Comparison of ENCODE assay signal across 10 cellular contexts in the genomic region with DNA sequence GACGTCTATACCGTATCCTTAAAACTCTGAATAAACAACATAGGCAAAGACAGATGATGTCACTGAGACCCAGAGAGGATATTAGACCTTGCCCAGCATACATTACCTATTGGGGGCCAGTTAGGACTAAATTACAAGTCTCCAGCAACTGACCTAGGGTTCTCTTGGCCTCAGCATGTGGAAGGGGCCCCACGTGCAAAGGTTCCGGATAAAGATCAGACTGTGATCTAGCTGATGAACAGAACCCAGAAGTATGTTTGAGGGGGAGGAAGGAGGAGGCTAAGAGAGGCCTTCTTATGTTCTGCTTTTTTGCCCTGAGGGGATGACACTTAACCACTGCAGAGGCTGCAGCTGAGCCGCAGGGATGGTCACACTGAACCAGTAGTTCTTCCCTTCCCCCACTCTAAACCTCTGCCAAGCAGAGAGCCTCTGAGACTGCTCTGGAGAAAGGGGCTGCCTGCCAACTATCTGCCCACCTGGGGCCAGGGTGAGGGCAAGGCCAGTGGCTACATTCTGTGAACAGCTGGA. TPM values are rescaled to one million over a fixed set of nuclear protein-coding genes. Genes with fewer than 3 reads are reported as not detected.
DNase-seq lines count a peak whose midpoint lies in the region; ATAC-seq and TF ChIP-seq lines count a peak whose summit lies in the region.
"Had no signal": no experiment of that assay in that cellular context is flagged by ENCODE, and none has a peak within 500 bp of the region (broad histone marks: within the 10 kb centered on the region; RNA-seq: fewer than 3 reads in every experiment).

No MANE protein-coding gene starts in this region.

- H3K36me3 ChIP-seq in BLaER1 (no peaks in the 10 kb centered on the region), SJCRH30 (no peaks in the 10 kb centered on the region), left lung (no peaks in the 10 kb centered on the region)

- H3K4me3 ChIP-seq in BLaER1, result no peak overlapping the region
- no peak overlapping the region for H3K4me3 ChIP-seq in SJCRH30
- no peak overlapping the region for H3K4me3 ChIP-seq in left lung
- H3K4me3 ChIP-seq: psoas muscle had no signal

- peak overlapping the region; percentile 61 for H3K9ac ChIP-seq in BLaER1

- DNase-seq in M059J (ENCODE audit: low read depth) (peak; percentile 89), SJCRH30 (peak; percentile 72 to 88), left lung (peak; percentile 47 to 49)
- no peak for DNase-seq in stimulated activated CD4-positive, alpha-beta T cell treated with anti-CD3 and anti-CD28 coated beads, Interleukin-4, amount 100 ng/mL, for 4 hours
- DNase-seq in effector CD4-positive, alpha-beta T cell, result no peak
- DNase-seq: activated T-cell treated with anti-CD3 and anti-CD28 coated beads, Interleukin-2, amount 50 U/mL, for 1 hour had no signal

- no peaks in the 10 kb centered on the region for H4K20me1 ChIP-seq in BLaER1

- no peak for ATAC-seq in left lung
- ATAC-seq in GM18498 (IDR thresholded peaks at IDR 0.05; ENCODE audit: unreplicated experiment), result no peak
- no peak for ATAC-seq in GM18517 (IDR thresholded peaks at IDR 0.05; ENCODE audit: unreplicated experiment)
- ATAC-seq: psoas muscle had no signal

- H3K9me3 ChIP-seq in BLaER1 (peaks cover 8% of the 10 kb centered on the region), SJCRH30 (replicated peaks) (no peaks in the 10 kb centered on the region), left lung (no peaks in the 10 kb centered on the region)
- H3K9me3 ChIP-seq: psoas muscle had no signal

- intact Hi-C loops in left lung (cut with DNase I), result no loop called here

- no peak for TF ChIP-seq CTCF in left lung (IDR thresholded peaks at IDR 0.05)

- peak overlapping the region; percentile 79 for H3K4me2 ChIP-seq in BLaER1

- H3K27ac ChIP-seq in BLaER1 (peak overlapping the region; percentile 85), SJCRH30 (no peak overlapping the region), left lung (peak overlapping the region in 1 of 2 donors; percentile 16)
- H3K27ac ChIP-seq: psoas muscle had no signal

- H3K4me1 ChIP-seq in BLaER1 (peaks cover 43% of the 10 kb centered on the region), SJCRH30 (peaks cover 14% of the 10 kb centered on the region), left lung (peaks cover 0 to 21% of the 10 kb centered on the region in 2 donors)

- H3K27me3 ChIP-seq in BLaER1 (no peaks in the 10 kb centered on the region), SJCRH30 (no peaks in the 10 kb centered on the region), left lung (no peaks in the 10 kb centered on the region)

RNA-seq across cellular contexts. Expression of a gene that starts 24.0 kb away (rescaled TPM):
- total RNA-seq in M059J (2014; rRNA removed; shearing (Covaris generic)), result 9.7 and 18.9 TPM in 2 replicates
- total RNA-seq in SJCRH30 (2014; rRNA removed; shearing (Covaris generic)), result 33.2 and 35.1 TPM in 2 replicates
- 10 to 100 TPM; 67.8 to 91.4 TPM for total RNA-seq in left lung

Comparison
In these comparisons a context has a peak if more than half of its experiments do, and no peak if none do; other contexts are left out.
1. DNase-seq: peak in M059J (single experiment), SJCRH30 (2 of 2) and left lung (2 of 2); none in stimulated activated CD4-positive, alpha-beta T cell treated with anti-CD3 and anti-CD28 coated beads, Interleukin-4, amount 100 ng/mL, for 4 hours (0 of 2) and effector CD4-positive, alpha-beta T cell (single experiment).